In the genomic region with DNA sequence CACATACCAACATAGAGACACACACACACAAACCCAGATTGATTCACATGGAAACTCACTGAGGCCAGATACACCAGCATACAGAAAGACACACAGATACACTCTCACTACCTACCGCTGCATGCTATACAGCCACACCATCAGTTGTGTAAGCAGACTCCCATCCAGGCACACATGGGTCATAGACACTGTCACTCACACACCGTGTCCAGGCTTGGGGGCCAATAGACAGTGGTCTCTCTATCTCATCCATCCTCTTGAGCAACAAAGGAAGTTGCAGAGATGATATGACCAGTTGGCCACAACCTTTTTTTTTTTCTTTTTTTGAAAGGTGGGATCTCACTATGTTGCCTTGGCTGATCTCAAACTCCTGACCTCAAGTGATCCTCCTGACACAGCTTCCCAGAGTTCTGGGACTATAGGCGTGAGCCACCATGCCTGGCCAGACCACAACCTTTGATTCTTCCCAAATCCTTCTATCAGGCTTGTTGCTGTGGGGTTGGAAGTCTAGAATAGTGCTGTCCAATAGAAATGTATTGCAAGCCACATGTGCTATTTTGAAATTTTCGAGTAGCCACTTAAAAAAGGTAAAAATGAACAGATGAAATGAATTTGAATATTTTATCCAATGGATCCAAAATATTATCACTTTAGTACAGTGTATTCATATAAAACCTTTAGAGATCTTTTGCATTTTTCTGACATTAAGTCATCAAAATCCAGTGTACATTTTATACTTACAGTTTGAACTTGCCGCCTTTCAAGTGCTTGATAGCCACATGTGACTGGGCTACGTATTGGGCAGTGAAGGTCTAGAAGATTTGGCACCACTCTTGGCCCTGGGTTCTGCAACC, we compare ENCODE assay signal across 17 cellular contexts. TPM values are rescaled to one million over a fixed set of nuclear protein-coding genes. Genes with fewer than 3 reads are reported as not detected.
DNase-seq lines count a peak whose midpoint lies in the region; ATAC-seq and TF ChIP-seq lines count a peak whose summit lies in the region.
"Had no signal": no experiment of that assay in that cellular context is flagged by ENCODE, and none has a peak within 500 bp of the region (broad histone marks: within the 10 kb centered on the region; RNA-seq: fewer than 3 reads in every experiment).

No MANE protein-coding gene starts in this region.

- H3K36me3 ChIP-seq in IMR-90 (ENCODE audit: control insufficient read depth, insufficient read depth, low read length), result peaks cover 67% of the 10 kb centered on the region
- H3K36me3 ChIP-seq in subcutaneous abdominal adipose tissue (ENCODE audit: control insufficient read depth in 5 of 5, insufficient read depth in 5 of 5, low read length in 5 of 5), result peaks cover 4 to 61% (median 52%) of the 10 kb centered on the region in 5 donors
- H3K36me3 ChIP-seq in H7 (replicated peaks; ENCODE audit: control insufficient read depth, insufficient read depth, low read length), result peaks cover 39% of the 10 kb centered on the region
- H3K36me3 ChIP-seq in spleen, result peaks cover 0 to 56% (median 0%) of the 10 kb centered on the region in 6 donors

- H3K27ac Mint-ChIP-seq in glutamatergic neuron (ENCODE audit: unreplicated experiment), result no peak overlapping the region
- H3K27ac Mint-ChIP-seq: immature natural killer cell had no signal

- H2AFZ ChIP-seq in IMR-90 (replicated peaks; ENCODE audit: low read length, poor library complexity), result no peak overlapping the region

- CTCF ChIA-PET in IMR-90 (lab: Yijun Ruan, JAX), result no interaction called here

- H3K36me3 Mint-ChIP-seq in glutamatergic neuron (ENCODE audit: unreplicated experiment), result no peaks in the 10 kb centered on the region
- H3K36me3 Mint-ChIP-seq: immature natural killer cell had no signal

- peaks cover 13% of the 10 kb centered on the region for H3K4me1 Mint-ChIP-seq in glutamatergic neuron (ENCODE audit: low read depth, unreplicated experiment)
- H3K4me1 Mint-ChIP-seq: immature natural killer cell had no signal

- no peak overlapping the region for H3K4ac ChIP-seq in IMR-90 (ENCODE audit: low read depth, low read length)

- H3K14ac ChIP-seq in IMR-90 (replicated peaks; ENCODE audit: low read depth, low read length), result no peak overlapping the region

- peak overlapping the region; percentile 21 for H3K4me3 Mint-ChIP-seq in glutamatergic neuron (ENCODE audit: unreplicated experiment)
- H3K4me3 Mint-ChIP-seq: immature natural killer cell had no signal

- peaks cover 33% of the 10 kb centered on the region for H3K9me1 ChIP-seq in IMR-90 (ENCODE audit: insufficient read depth, low read length)

- no peak overlapping the region for H2BK15ac ChIP-seq in IMR-90 (ENCODE audit: low read depth, low read length)

- H3K27me3 ChIP-seq in IMR-90 (ENCODE audit: control insufficient read depth, insufficient read depth, low read length) (no peaks in the 10 kb centered on the region), subcutaneous abdominal adipose tissue (ENCODE audit: control insufficient read depth in 5 of 5, insufficient read depth in 4 of 5, low read length in 5 of 5) (no peaks in the 10 kb centered on the region), H7 (ENCODE audit: control insufficient read depth, insufficient read depth, low read length) (no peaks in the 10 kb centered on the region), spleen (replicated peaks in 1 of 7) (no peaks in the 10 kb centered on the region)
- H3K27me3 ChIP-seq: BE2C had no signal

- intact Hi-C loops in IMR-90 (cut with micrococcal nuclease), result no loop called here
- intact Hi-C loops in spleen (cut with DNase I; ENCODE audit: low total_unique reads), result no loop called here

- WGBS in IMR-90 (ENCODE audit: extremely low coverage in 2 of 2, insufficient read length in 1 of 2), 2 experiments, result 90% methylated on average over 2 of the region's 6 CpGs; no CpG with 5 or more reads in 1 of the 2 experiments
- WGBS in spleen, 5 donors, result 72 to 94% (median 75%) methylated on average over 6 of the region's 6 CpGs

- H3K27ac ChIP-seq in IMR-90 (ENCODE audit: insufficient read depth, low read length), result no peak overlapping the region; the same call in 1 of the 2 replicates
- H3K27ac ChIP-seq in subcutaneous abdominal adipose tissue (ENCODE audit: low read depth, low read length), result peak overlapping the region; percentile 93
- peak overlapping the region in 1 of 8 donors; percentile 57 for H3K27ac ChIP-seq in spleen

- POLR2A ChIA-PET in IMR-90 (lab: Charles Lee; ENCODE audit: unreplicated experiment), result no interaction called here

- H4K91ac ChIP-seq in IMR-90 (ENCODE audit: insufficient read depth, low read depth, low read length), result no peak overlapping the region

- peak overlapping the region; percentile 43 for H2BK5ac ChIP-seq in IMR-90 (ENCODE audit: low read depth, low read length, poor library complexity, severe bottlenecking)

- no peak overlapping the region for H2AK5ac ChIP-seq in IMR-90 (ENCODE audit: low read depth, low read length)

- TF ChIP-seq POLR2A in IMR-90 (IDR thresholded peaks at IDR 0.05; ENCODE audit: low read depth, low read length) (no peak), spleen (IDR thresholded peaks at IDR 0.05) (no peak)

- ATAC-seq in IMR-90 (ENCODE audit: low read depth) (peak; percentile 6; the same call in 1 of the 2 replicates), GM18519 (IDR thresholded peaks at IDR 0.05; ENCODE audit: low FRiP score, unreplicated experiment) (no peak), HG02852 (IDR thresholded peaks at IDR 0.05; ENCODE audit: unreplicated experiment) (no peak)

- no peak overlapping the region for H4K8ac ChIP-seq in IMR-90 (ENCODE audit: low read depth in 2 of 2, low read length in 2 of 2)

- H3K9me3 Mint-ChIP-seq in glutamatergic neuron (ENCODE audit: unreplicated experiment), result no peaks in the 10 kb centered on the region
- H3K9me3 Mint-ChIP-seq: immature natural killer cell had no signal

- TF ChIP-seq RAD21 in IMR-90 (IDR thresholded peaks at IDR 0.05; ENCODE audit: low read length), result no peak

- dilution Hi-C loops in IMR-90 (cut with HindIII; ENCODE audit: low sequenced_read_pairs, unreplicated experiment), result no loop called here

- H2BK120ac ChIP-seq in IMR-90 (ENCODE audit: low read depth, low read length), result no peak overlapping the region

- no peak overlapping the region for H3K56ac ChIP-seq in IMR-90 (ENCODE audit: extremely low read depth, insufficient read depth, low read length)

- H3K9me3 ChIP-seq in IMR-90 (ENCODE audit: control insufficient read depth, insufficient read depth, low read length) (no peaks in the 10 kb centered on the region), subcutaneous abdominal adipose tissue (ENCODE audit: control insufficient read depth in 5 of 5, low read length in 5 of 5) (no peaks in the 10 kb centered on the region), spleen (no peaks in the 10 kb centered on the region)
- H3K9me3 ChIP-seq: BE2C had no signal

- no peak overlapping the region for H3K18ac ChIP-seq in IMR-90 (ENCODE audit: low read depth, low read length)

- peaks cover 62 to 95% of the 10 kb centered on the region in 2 experiments for H3K79me1 ChIP-seq in IMR-90 (ENCODE audit: low read depth in 1 of 2, low read length in 2 of 2)

- peak overlapping the region; percentile 30; the same call in 1 of the 2 replicates for H3K23ac ChIP-seq in IMR-90 (ENCODE audit: low read depth, low read length)

- in situ Hi-C loops in IMR-90 (cut with MboI; ENCODE audit: low sequenced_read_pairs), result no loop called here

- peaks cover 89% of the 10 kb centered on the region for H4K20me1 ChIP-seq in IMR-90 (ENCODE audit: insufficient read depth, low read length)

- H3K27me3 Mint-ChIP-seq in glutamatergic neuron (ENCODE audit: unreplicated experiment), result peaks cover 4% of the 10 kb centered on the region

- peak; percentile 69 for DNase-seq in IMR-90
- DNase-seq in amniotic epithelial cell (ENCODE audit: low read depth), result peak; percentile 58
- no peak for DNase-seq in glutamatergic neuron
- no peak for DNase-seq in H7
- DNase-seq in spleen, result no peak
- DNase-seq: BE2C; immature natural killer cell; mammary epithelial cell; NCI-H1092; NCI-H82; retina; stimulated activated CD4-positive, alpha-beta T cell treated with anti-CD3 and anti-CD28 coated beads, Interleukin-1b, Interleukin-23, amount 100 ng/mL, for 48 hours had no signal

- no peak overlapping the region for H2BK20ac ChIP-seq in IMR-90 (ENCODE audit: low read depth, low read length)

- no TSS peak for BruUV-seq in IMR-90 (replicated peaks; lab: Mats Ljungman, UMichigan)

- H3K9ac ChIP-seq in IMR-90 (ENCODE audit: low read depth, low read length) (no peak overlapping the region), subcutaneous abdominal adipose tissue (ENCODE audit: low read length in 5 of 5) (peak overlapping the region in 2 of 5 donors; percentile 26 to 76)

- H3K4me3 ChIP-seq in IMR-90 (ENCODE audit: insufficient read depth, low read depth, low read length), result no peak overlapping the region
- H3K4me3 ChIP-seq in subcutaneous abdominal adipose tissue (ENCODE audit: low read depth in 1 of 5, low read length in 5 of 5), result no peak overlapping the region
- no peak overlapping the region for H3K4me3 ChIP-seq in H7 (ENCODE audit: insufficient read depth, low read depth, low read length)
- H3K4me3 ChIP-seq in spleen, result no peak overlapping the region

- H3K4me1 ChIP-seq in IMR-90 (ENCODE audit: control insufficient read depth, insufficient read depth, low read length) (peaks cover 44% of the 10 kb centered on the region), subcutaneous abdominal adipose tissue (ENCODE audit: control insufficient read depth in 5 of 5, insufficient read depth in 5 of 5, low read length in 5 of 5) (peaks cover 18 to 93% (median 91%) of the 10 kb centered on the region in 5 donors), spleen (peaks cover 3 to 66% (median 24%) of the 10 kb centered on the region in 6 donors)
- H3K4me1 ChIP-seq: BE2C had no signal

- no peak overlapping the region for H3K4me2 ChIP-seq in IMR-90 (ENCODE audit: low read depth, low read length)

- H2AK9ac ChIP-seq in IMR-90 (replicated peaks; ENCODE audit: low read depth, low read length, poor library complexity), result no peak overlapping the region

- TF ChIP-seq CTCF in IMR-90 (conservative IDR thresholded peaks at IDR 0.05; ENCODE audit: low read depth, low read length) (no peak), glutamatergic neuron (IDR thresholded peaks at IDR 0.05; ENCODE audit: partially characterized antibody, unreplicated experiment) (no peak), spleen (IDR thresholded peaks at IDR 0.05 in 8 of 11, conservative IDR thresholded peaks at IDR 0.05 in 3 of 11) (no peak)

- no peak overlapping the region for H4K5ac ChIP-seq in IMR-90 (ENCODE audit: low read depth, low read length)

RNA-seq across cellular contexts. Expression of gene LRP1-AS, which starts 7.4 kb away (rescaled TPM):
- total RNA-seq in IMR-90 (2012; rRNA removed) (not detected in 2 replicates), glutamatergic neuron (ENCODE audit: unreplicated experiment) (not detected), spleen (not detected)
- polyA plus RNA-seq in IMR-90 (2012; rRNA removed) (not detected in 2 replicates), spleen (not detected)
- polyA plus RNA-seq in IMR-90 (2012; cell fraction: cytosol; rRNA removed), result not detected in 2 replicates
- not detected in 2 replicates for polyA plus RNA-seq in IMR-90 (2012; cell fraction: nucleus; rRNA removed; ENCODE audit: low replicate concordance)
- not detected in 2 replicates for total RNA-seq in H7 (2014; rRNA removed; shearing (Covaris generic))
- total RNA-seq: mammary epithelial cell, RPMI7951, temporal lobe had no signal
- polyA plus RNA-seq: immature natural killer cell, mammary epithelial cell had no signal

RNA-seq across cellular contexts. Expression of gene LRP1, which starts 11.7 kb away (rescaled TPM):
- total RNA-seq in IMR-90 (2012; rRNA removed), result 73.1 and 75.5 TPM in 2 replicates
- polyA plus RNA-seq in IMR-90 (2012; rRNA removed), result 142 and 155 TPM in 2 replicates
- 119 and 250 TPM in 2 replicates for polyA plus RNA-seq in IMR-90 (2012; cell fraction: cytosol; rRNA removed)
- polyA plus RNA-seq in IMR-90 (2012; cell fraction: nucleus; rRNA removed; ENCODE audit: low replicate concordance), result 252 and 565 TPM in 2 replicates
- 125 TPM for total RNA-seq in glutamatergic neuron (ENCODE audit: unreplicated experiment)
- 17.3 and 23.9 TPM in 2 replicates for total RNA-seq in H7 (2014; rRNA removed; shearing (Covaris generic))
- 100 to 1,000 TPM; 103 to 216 (median 181) TPM for total RNA-seq in spleen
- 10 to 100 TPM in 2 of 3 donors, 1 to 10 TPM in 1; 8.9 to 24.0 (median 13.0) TPM for polyA plus RNA-seq in spleen

RNA-seq across cellular contexts. Expression of gene STAT6, which starts 28.9 kb away (rescaled TPM):
- total RNA-seq in IMR-90 (2012; rRNA removed), result 38.9 and 43.4 TPM in 2 replicates
- 88.8 and 96.9 TPM in 2 replicates for polyA plus RNA-seq in IMR-90 (2012; rRNA removed)
- 44.8 and 69.4 TPM in 2 replicates for polyA plus RNA-seq in IMR-90 (2012; cell fraction: cytosol; rRNA removed)
- polyA plus RNA-seq in IMR-90 (2012; cell fraction: nucleus; rRNA removed; ENCODE audit: low replicate concordance), result 334 and 370 TPM in 2 replicates
- 34.4 TPM for total RNA-seq in glutamatergic neuron (ENCODE audit: unreplicated experiment)
- 43.5 and 51.5 TPM in 2 replicates for total RNA-seq in H7 (2014; rRNA removed; shearing (Covaris generic))
- 100 to 1,000 TPM; 196 to 336 (median 280) TPM for total RNA-seq in spleen
- polyA plus RNA-seq in spleen, result 100 to 1,000 TPM; 140 to 312 (median 241) TPM

RNA-seq across cellular contexts. Expression of gene NAB2, which starts 51.1 kb away (rescaled TPM):
- 68.3 and 68.8 TPM in 2 replicates for total RNA-seq in IMR-90 (2012; rRNA removed)
- polyA plus RNA-seq in IMR-90 (2012; rRNA removed), result 65.1 and 65.2 TPM in 2 replicates
- 52.2 and 62.3 TPM in 2 replicates for polyA plus RNA-seq in IMR-90 (2012; cell fraction: cytosol; rRNA removed)
- polyA plus RNA-seq in IMR-90 (2012; cell fraction: nucleus; rRNA removed; ENCODE audit: low replicate concordance), result 73.8 and 87.3 TPM in 2 replicates
- total RNA-seq in glutamatergic neuron (ENCODE audit: unreplicated experiment), result 20.0 TPM
- total RNA-seq in H7 (2014; rRNA removed; shearing (Covaris generic)), result 19.0 and 20.8 TPM in 2 replicates
- total RNA-seq in spleen, result 10 to 100 TPM; 14.8 to 25.0 (median 18.2) TPM
- 10 to 100 TPM in 2 of 3 donors, 1 to 10 TPM in 1; 9.0 to 19.1 (median 13.2) TPM for polyA plus RNA-seq in spleen

Comparison
In these comparisons a context has a peak if more than half of its experiments do, and no peak if none do; other contexts are left out.
1. DNase-seq: peak in IMR-90 (single experiment) and amniotic epithelial cell (single experiment); none in glutamatergic neuron (single experiment), H7 (single experiment) and spleen (single experiment).